In genomic region chr18:55781481-55781957, GRCh38 we compare ENCODE assay signal across 8 cellular contexts.
A peak's percentile ranks its signal among the peaks of the same experiment; 100 is the strongest.
DNase-seq lines count a peak whose midpoint lies in the region; ATAC-seq and TF ChIP-seq lines count a peak whose summit lies in the region.

No MANE protein-coding gene starts in this region.

- POLR2A ChIA-PET in RWPE1 (lab: Yijun Ruan, JAX; ENCODE audit: low non-redundant PET): no interaction called here

- H3K27ac ChIP-seq in HUES48 (ENCODE audit: low read depth, low read length) (peak overlapping the region; percentile 76), RWPE1 (no peak overlapping the region), foreskin keratinocyte (no peak overlapping the region)

- no peak overlapping the region for H3K27ac Mint-ChIP-seq in activated CD8-positive, alpha-beta memory T cell treated with anti-CD3 and anti-CD28 coated beads, Interleukin-2, amount 10 ng/mL, durations not matched to agents 7 days and 5 days

- peak; percentile 80 for TF ChIP-seq CTCF in AG09319 (IDR thresholded peaks at IDR 0.05; ENCODE audit: low read depth, low read length)
- TF ChIP-seq CTCF in RWPE1 (conservative IDR thresholded peaks at IDR 0.05; ENCODE audit: low read depth): peak; percentile 38
- peak; percentile 76 for TF ChIP-seq CTCF in foreskin keratinocyte (conservative IDR thresholded peaks at IDR 0.05)

- no peak overlapping the region for H3K4me3 Mint-ChIP-seq in activated CD8-positive, alpha-beta memory T cell treated with anti-CD3 and anti-CD28 coated beads, Interleukin-2, amount 10 ng/mL, durations not matched to agents 7 days and 5 days

- H3K36me3 ChIP-seq in HUES48 (ENCODE audit: control insufficient read depth, insufficient read depth, low read length): no peaks in the 10 kb centered on the region

- H3K36me3 Mint-ChIP-seq in activated CD8-positive, alpha-beta memory T cell treated with anti-CD3 and anti-CD28 coated beads, Interleukin-2, amount 10 ng/mL, durations not matched to agents 7 days and 5 days: peaks cover 2% of the 10 kb centered on the region

- ATAC-seq in foreskin keratinocyte: peak; percentile 26
- no peak for ATAC-seq in activated CD8-positive, alpha-beta memory T cell treated with anti-CD3 and anti-CD28 coated beads, Interleukin-2, amount 10 ng/mL, durations not matched to agents 7 days and 5 days

- CTCF ChIA-PET in RWPE1 (lab: Yijun Ruan, JAX): interaction anchor here (0.5 to 1.0 kb wide), 4 partner anchors 38 to 547 kb away, joined by 3 to 6 read pairs (median 4); no protein-coding TSS in a partner anchor
- CTCF ChIA-PET in activated CD8-positive, alpha-beta memory T cell treated with anti-CD3 and anti-CD28 coated beads, Interleukin-2, amount 10 ng/mL, durations not matched to agents 7 days and 5 days (lab: Charles Lee): no interaction called here

- H3K4me1 ChIP-seq in HUES48 (ENCODE audit: control insufficient read depth, insufficient read depth, low read length) (peaks cover 46% of the 10 kb centered on the region), foreskin keratinocyte (peaks cover 6% of the 10 kb centered on the region)

- H3K9me3 ChIP-seq in HUES48 (ENCODE audit: control insufficient read depth, insufficient read depth, low read length): no peaks in the 10 kb centered on the region

- DNase-seq in AG09319 (ENCODE audit: extremely low read depth, low read depth) (peak; percentile 49), RWPE1 (ENCODE audit: low spot score) (peak; percentile 24), foreskin keratinocyte (peak in 1 of 2 donors; percentile 66), occipital lobe (lab: John Stamatoyannopoulos, UW) (peak; percentile 48), OCI-M2 (lab: John Stamatoyannopoulos, UW; ENCODE audit: unreplicated experiment) (no peak), epidermal melanocyte (ENCODE audit: insufficient read length, low spot score) (no peak)
- DNase-seq in activated CD8-positive, alpha-beta memory T cell treated with anti-CD3 and anti-CD28 coated beads, Interleukin-2, amount 10 ng/mL, durations not matched to agents 7 days and 5 days: no peak

- H3K27me3 ChIP-seq in HUES48 (ENCODE audit: control insufficient read depth, insufficient read depth, low read length): peaks cover 22% of the 10 kb centered on the region
- no peaks in the 10 kb centered on the region for H3K27me3 ChIP-seq in foreskin keratinocyte

- H3K9ac ChIP-seq in HUES48 (ENCODE audit: low read depth, low read length): no peak overlapping the region

- H3K27me3 Mint-ChIP-seq in activated CD8-positive, alpha-beta memory T cell treated with anti-CD3 and anti-CD28 coated beads, Interleukin-2, amount 10 ng/mL, durations not matched to agents 7 days and 5 days: peaks cover 43% of the 10 kb centered on the region

- H3K4me1 Mint-ChIP-seq in activated CD8-positive, alpha-beta memory T cell treated with anti-CD3 and anti-CD28 coated beads, Interleukin-2, amount 10 ng/mL, durations not matched to agents 7 days and 5 days: peaks cover 4% of the 10 kb centered on the region

- no peaks in the 10 kb centered on the region for H3K9me3 Mint-ChIP-seq in activated CD8-positive, alpha-beta memory T cell treated with anti-CD3 and anti-CD28 coated beads, Interleukin-2, amount 10 ng/mL, durations not matched to agents 7 days and 5 days (ENCODE audit: low read depth)

- H3K4me3 ChIP-seq in HUES48 (ENCODE audit: low read depth, low read length): 0 out of 2 replicates have a peak overlapping the region, but pooled peaks have one; percentile 14

Comparison
In these comparisons a context has a peak if more than half of its experiments do, and no peak if none do; other contexts are left out.
1. DNase-seq: peak in AG09319 (single experiment), RWPE1 (single experiment) and occipital lobe (single experiment); none in OCI-M2 (single experiment), epidermal melanocyte (single experiment) and activated CD8-positive, alpha-beta memory T cell treated with anti-CD3 and anti-CD28 coated beads, Interleukin-2, amount 10 ng/mL, durations not matched to agents 7 days and 5 days (single experiment).
2. Peak in every context shown above with its lines, with median percentiles within 50 percentile points of each other: CTCF ChIP-seq.